ENCODE assay signal across 1 cellular context in the genomic region with DNA sequence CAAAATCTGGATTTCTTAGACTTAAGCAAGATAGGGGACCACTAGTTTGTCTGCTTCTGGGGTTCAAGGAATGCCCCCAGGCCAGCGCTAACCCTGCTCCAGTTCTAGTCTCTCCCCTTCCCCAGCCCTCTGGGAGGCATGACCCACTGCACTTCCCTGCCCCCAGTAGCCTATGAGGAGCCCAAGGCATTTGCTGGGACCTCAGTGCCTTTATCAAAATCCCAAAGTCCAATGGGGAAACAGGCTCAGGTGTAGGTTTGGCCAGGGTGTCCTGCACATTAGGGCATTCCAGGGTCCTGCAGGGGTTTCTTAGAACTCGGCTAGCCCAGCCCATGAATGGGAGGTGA.
TF ChIP-seq lines count a peak whose summit lies in the region.

No MANE protein-coding gene starts in this region.

TF ChIP-seq in H1, 55 proteins besides CTCF, POLR2A, EP300 and RAD21:
- no peak for TF ChIP-seq SIN3A (conservative IDR thresholded peaks at IDR 0.05 in 1 of 2, IDR thresholded peaks at IDR 0.05 in 1 of 2; ENCODE audit: low read depth in 1 of 2, low read length in 2 of 2)
- TF ChIP-seq, protein P1, sequence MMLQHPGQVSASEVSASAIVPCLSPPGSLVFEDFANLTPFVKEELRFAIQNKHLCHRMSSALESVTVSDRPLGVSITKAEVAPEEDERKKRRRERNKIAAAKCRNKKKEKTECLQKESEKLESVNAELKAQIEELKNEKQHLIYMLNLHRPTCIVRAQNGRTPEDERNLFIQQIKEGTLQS (IDR thresholded peaks at IDR 0.05; ENCODE audit: insufficient read depth, low read depth, low read length): no peak
- TF ChIP-seq NRF1 (IDR thresholded peaks at IDR 0.05; ENCODE audit: low read depth, low read length): no peak
- no peak for TF ChIP-seq EZH2 (IDR thresholded peaks at IDR 0.05; ENCODE audit: low read depth, low read length, severe bottlenecking)
- no peak for TF ChIP-seq YY1 (IDR thresholded peaks at IDR 0.05; ENCODE audit: low read depth, low read length)
- no peak for TF ChIP-seq RBBP5 (IDR thresholded peaks at IDR 0.05; ENCODE audit: borderline replicate concordance, low read depth, low read length)
- TF ChIP-seq, protein P2, sequence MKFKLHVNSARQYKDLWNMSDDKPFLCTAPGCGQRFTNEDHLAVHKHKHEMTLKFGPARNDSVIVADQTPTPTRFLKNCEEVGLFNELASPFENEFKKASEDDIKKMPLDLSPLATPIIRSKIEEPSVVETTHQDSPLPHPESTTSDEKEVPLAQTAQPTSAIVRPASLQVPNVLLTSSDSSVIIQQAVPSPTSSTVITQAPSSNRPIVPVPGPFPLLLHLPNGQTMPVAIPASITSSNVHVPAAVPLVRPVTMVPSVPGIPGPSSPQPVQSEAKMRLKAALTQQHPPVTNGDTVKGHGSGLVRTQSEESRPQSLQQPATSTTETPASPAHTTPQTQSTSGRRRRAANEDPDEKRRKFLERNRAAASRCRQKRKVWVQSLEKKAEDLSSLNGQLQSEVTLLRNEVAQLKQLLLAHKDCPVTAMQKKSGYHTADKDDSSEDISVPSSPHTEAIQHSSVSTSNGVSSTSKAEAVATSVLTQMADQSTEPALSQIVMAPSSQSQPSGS (IDR thresholded peaks at IDR 0.05; ENCODE audit: low read length): no peak
- TF ChIP-seq CEBPB (IDR thresholded peaks at IDR 0.05; ENCODE audit: low read depth, low read length): no peak
- no peak for TF ChIP-seq SP2 (IDR thresholded peaks at IDR 0.05; ENCODE audit: low read length)
- TF ChIP-seq CREB1 (IDR thresholded peaks at IDR 0.05): no peak
- TF ChIP-seq TAF1 (IDR thresholded peaks at IDR 0.05; ENCODE audit: low read depth, low read length): no peak
- TF ChIP-seq JUN (IDR thresholded peaks at IDR 0.05; ENCODE audit: low read depth, low read length): no peak
- no peak for TF ChIP-seq RNF2 (IDR thresholded peaks at IDR 0.05; ENCODE audit: borderline replicate concordance, low read depth, low read length, missing control alignments, poor library complexity, severe bottlenecking)
- TF ChIP-seq, protein P3, sequence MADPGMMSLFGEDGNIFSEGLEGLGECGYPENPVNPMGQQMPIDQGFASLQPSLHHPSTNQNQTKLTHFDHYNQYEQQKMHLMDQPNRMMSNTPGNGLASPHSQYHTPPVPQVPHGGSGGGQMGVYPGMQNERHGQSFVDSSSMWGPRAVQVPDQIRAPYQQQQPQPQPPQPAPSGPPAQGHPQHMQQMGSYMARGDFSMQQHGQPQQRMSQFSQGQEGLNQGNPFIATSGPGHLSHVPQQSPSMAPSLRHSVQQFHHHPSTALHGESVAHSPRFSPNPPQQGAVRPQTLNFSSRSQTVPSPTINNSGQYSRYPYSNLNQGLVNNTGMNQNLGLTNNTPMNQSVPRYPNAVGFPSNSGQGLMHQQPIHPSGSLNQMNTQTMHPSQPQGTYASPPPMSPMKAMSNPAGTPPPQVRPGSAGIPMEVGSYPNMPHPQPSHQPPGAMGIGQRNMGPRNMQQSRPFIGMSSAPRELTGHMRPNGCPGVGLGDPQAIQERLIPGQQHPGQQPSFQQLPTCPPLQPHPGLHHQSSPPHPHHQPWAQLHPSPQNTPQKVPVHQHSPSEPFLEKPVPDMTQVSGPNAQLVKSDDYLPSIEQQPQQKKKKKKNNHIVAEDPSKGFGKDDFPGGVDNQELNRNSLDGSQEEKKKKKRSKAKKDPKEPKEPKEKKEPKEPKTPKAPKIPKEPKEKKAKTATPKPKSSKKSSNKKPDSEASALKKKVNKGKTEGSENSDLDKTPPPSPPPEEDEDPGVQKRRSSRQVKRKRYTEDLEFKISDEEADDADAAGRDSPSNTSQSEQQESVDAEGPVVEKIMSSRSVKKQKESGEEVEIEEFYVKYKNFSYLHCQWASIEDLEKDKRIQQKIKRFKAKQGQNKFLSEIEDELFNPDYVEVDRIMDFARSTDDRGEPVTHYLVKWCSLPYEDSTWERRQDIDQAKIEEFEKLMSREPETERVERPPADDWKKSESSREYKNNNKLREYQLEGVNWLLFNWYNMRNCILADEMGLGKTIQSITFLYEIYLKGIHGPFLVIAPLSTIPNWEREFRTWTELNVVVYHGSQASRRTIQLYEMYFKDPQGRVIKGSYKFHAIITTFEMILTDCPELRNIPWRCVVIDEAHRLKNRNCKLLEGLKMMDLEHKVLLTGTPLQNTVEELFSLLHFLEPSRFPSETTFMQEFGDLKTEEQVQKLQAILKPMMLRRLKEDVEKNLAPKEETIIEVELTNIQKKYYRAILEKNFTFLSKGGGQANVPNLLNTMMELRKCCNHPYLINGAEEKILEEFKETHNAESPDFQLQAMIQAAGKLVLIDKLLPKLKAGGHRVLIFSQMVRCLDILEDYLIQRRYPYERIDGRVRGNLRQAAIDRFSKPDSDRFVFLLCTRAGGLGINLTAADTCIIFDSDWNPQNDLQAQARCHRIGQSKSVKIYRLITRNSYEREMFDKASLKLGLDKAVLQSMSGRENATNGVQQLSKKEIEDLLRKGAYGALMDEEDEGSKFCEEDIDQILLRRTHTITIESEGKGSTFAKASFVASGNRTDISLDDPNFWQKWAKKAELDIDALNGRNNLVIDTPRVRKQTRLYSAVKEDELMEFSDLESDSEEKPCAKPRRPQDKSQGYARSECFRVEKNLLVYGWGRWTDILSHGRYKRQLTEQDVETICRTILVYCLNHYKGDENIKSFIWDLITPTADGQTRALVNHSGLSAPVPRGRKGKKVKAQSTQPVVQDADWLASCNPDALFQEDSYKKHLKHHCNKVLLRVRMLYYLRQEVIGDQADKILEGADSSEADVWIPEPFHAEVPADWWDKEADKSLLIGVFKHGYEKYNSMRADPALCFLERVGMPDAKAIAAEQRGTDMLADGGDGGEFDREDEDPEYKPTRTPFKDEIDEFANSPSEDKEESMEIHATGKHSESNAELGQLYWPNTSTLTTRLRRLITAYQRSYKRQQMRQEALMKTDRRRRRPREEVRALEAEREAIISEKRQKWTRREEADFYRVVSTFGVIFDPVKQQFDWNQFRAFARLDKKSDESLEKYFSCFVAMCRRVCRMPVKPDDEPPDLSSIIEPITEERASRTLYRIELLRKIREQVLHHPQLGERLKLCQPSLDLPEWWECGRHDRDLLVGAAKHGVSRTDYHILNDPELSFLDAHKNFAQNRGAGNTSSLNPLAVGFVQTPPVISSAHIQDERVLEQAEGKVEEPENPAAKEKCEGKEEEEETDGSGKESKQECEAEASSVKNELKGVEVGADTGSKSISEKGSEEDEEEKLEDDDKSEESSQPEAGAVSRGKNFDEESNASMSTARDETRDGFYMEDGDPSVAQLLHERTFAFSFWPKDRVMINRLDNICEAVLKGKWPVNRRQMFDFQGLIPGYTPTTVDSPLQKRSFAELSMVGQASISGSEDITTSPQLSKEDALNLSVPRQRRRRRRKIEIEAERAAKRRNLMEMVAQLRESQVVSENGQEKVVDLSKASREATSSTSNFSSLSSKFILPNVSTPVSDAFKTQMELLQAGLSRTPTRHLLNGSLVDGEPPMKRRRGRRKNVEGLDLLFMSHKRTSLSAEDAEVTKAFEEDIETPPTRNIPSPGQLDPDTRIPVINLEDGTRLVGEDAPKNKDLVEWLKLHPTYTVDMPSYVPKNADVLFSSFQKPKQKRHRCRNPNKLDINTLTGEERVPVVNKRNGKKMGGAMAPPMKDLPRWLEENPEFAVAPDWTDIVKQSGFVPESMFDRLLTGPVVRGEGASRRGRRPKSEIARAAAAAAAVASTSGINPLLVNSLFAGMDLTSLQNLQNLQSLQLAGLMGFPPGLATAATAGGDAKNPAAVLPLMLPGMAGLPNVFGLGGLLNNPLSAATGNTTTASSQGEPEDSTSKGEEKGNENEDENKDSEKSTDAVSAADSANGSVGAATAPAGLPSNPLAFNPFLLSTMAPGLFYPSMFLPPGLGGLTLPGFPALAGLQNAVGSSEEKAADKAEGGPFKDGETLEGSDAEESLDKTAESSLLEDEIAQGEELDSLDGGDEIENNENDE (IDR thresholded peaks at IDR 0.05; ENCODE audit: insufficient replicate concordance, low read length): no peak
- no peak for TF ChIP-seq PHF8 (conservative IDR thresholded peaks at IDR 0.05; ENCODE audit: low read depth, low read length)
- TF ChIP-seq SIRT6 (IDR thresholded peaks at IDR 0.05; ENCODE audit: low read length): no peak
- TF ChIP-seq SIX5 (IDR thresholded peaks at IDR 0.05; ENCODE audit: low read depth, low read length): no peak
